ENCODE assay signal across 8 cellular contexts in genomic region chr2:55048514-55048924, GRCh38. TPM values are rescaled to one million over a fixed set of nuclear protein-coding genes. Genes with fewer than 3 reads are reported as not detected.
DNase-seq lines count a peak whose midpoint lies in the region; ATAC-seq and TF ChIP-seq lines count a peak whose summit lies in the region.

No MANE protein-coding gene starts in this region.

- no CpG with 5 or more reads among the region's 11 CpGs for WGBS in IMR-90 (ENCODE audit: extremely low coverage in 2 of 2, insufficient read length in 1 of 2), 2 experiments
- no CpG with 5 or more reads among the region's 11 CpGs for WGBS in trophoblast cell (ENCODE audit: extremely low coverage, insufficient coverage, insufficient read length)

- ATAC-seq in IMR-90 (ENCODE audit: low read depth) = no peak

- H3K79me1 ChIP-seq in IMR-90 (ENCODE audit: low read depth in 1 of 2, low read length in 2 of 2) = peaks cover 0 to 14% of the 10 kb centered on the region in 2 experiments; a peak in 2 of 4 replicates
- peaks cover 19% of the 10 kb centered on the region for H3K79me1 ChIP-seq in trophoblast cell (ENCODE audit: low read length)

- peak overlapping the region; percentile 70 for H3K4me3 ChIP-seq in IMR-90 (ENCODE audit: insufficient read depth, low read depth, low read length)
- peak overlapping the region; percentile 97 for H3K4me3 ChIP-seq in fibroblast of the aortic adventitia (ENCODE audit: low read depth, low read length)
- peak overlapping the region; percentile 98 for H3K4me3 ChIP-seq in trophoblast cell (ENCODE audit: low read depth, low read length)

- H3K56ac ChIP-seq in IMR-90 (ENCODE audit: extremely low read depth, insufficient read depth, low read length) = peak overlapping the region; percentile 98

- no peak overlapping the region for H2BK20ac ChIP-seq in IMR-90 (ENCODE audit: low read depth, low read length)

- H3K79me2 ChIP-seq in trophoblast cell (ENCODE audit: control insufficient read depth, insufficient read depth, low read length, poor library complexity) = peaks cover 27% of the 10 kb centered on the region

- TF ChIP-seq POLR2A in IMR-90 (IDR thresholded peaks at IDR 0.05; ENCODE audit: low read depth, low read length) = no peak

- H3K18ac ChIP-seq in IMR-90 (ENCODE audit: low read depth, low read length) (peak overlapping the region; percentile 58), trophoblast cell (ENCODE audit: low read length) (no peak overlapping the region)

- H3K4ac ChIP-seq in IMR-90 (ENCODE audit: low read depth, low read length) = peak overlapping the region; percentile 94
- peak overlapping the region; percentile 100 for H3K4ac ChIP-seq in trophoblast cell (ENCODE audit: low read depth, low read length)

- H3K23ac ChIP-seq in IMR-90 (ENCODE audit: low read depth, low read length) = peak overlapping the region; percentile 93
- H3K23ac ChIP-seq in trophoblast cell (ENCODE audit: low read length) = no peak overlapping the region

- TF ChIP-seq CTCF in IMR-90 (conservative IDR thresholded peaks at IDR 0.05; ENCODE audit: low read depth, low read length) (no peak), VCaP (conservative IDR thresholded peaks at IDR 0.05) (no peak), fibroblast of the aortic adventitia (IDR thresholded peaks at IDR 0.05; ENCODE audit: insufficient read depth, low read length) (peak; percentile 29), GM10248 (IDR thresholded peaks at IDR 0.05; ENCODE audit: control extremely low read depth, extremely low read depth, low read depth, missing control alignments) (no peak)

- H4K91ac ChIP-seq in IMR-90 (ENCODE audit: insufficient read depth, low read depth, low read length) (peak overlapping the region; percentile 88), trophoblast cell (ENCODE audit: low read depth, low read length) (peak overlapping the region; percentile 98)

- peak overlapping the region; percentile 94 for H3K14ac ChIP-seq in IMR-90 (replicated peaks; ENCODE audit: low read depth, low read length)
- peak overlapping the region; percentile 97 for H3K14ac ChIP-seq in trophoblast cell (ENCODE audit: low read length)

- H4K12ac ChIP-seq in trophoblast cell (ENCODE audit: low read depth, low read length) = no peak overlapping the region

- H2AK9ac ChIP-seq in IMR-90 (replicated peaks; ENCODE audit: low read depth, low read length, poor library complexity) = peak overlapping the region; percentile 99

- no peak overlapping the region for H2BK12ac ChIP-seq in trophoblast cell (ENCODE audit: low read length)

- H2BK5ac ChIP-seq in IMR-90 (ENCODE audit: low read depth, low read length, poor library complexity, severe bottlenecking) (peak overlapping the region; percentile 94), trophoblast cell (ENCODE audit: low read depth, low read length, poor library complexity) (peak overlapping the region; percentile 93)

- H4K20me1 ChIP-seq in IMR-90 (ENCODE audit: insufficient read depth, low read length) = peaks cover 63% of the 10 kb centered on the region

- H3K9me1 ChIP-seq in IMR-90 (ENCODE audit: insufficient read depth, low read length) = peaks cover 11% of the 10 kb centered on the region

- H3K36me3 ChIP-seq in IMR-90 (ENCODE audit: control insufficient read depth, insufficient read depth, low read length) = peaks cover 4% of the 10 kb centered on the region
- H3K36me3 ChIP-seq in trophoblast cell (ENCODE audit: control insufficient read depth in 1 of 2, insufficient read depth in 2 of 2, low read length in 2 of 2) = no peaks in the 10 kb centered on the region

- H2BK120ac ChIP-seq in IMR-90 (ENCODE audit: low read depth, low read length) = peak overlapping the region; percentile 75
- peak overlapping the region; percentile 65 for H2BK120ac ChIP-seq in trophoblast cell (ENCODE audit: insufficient read depth, low read length, poor library complexity)

- BruUV-seq in IMR-90 (replicated peaks; lab: Mats Ljungman, UMichigan) = TSS peak; percentile 5

- H3K4me2 ChIP-seq in IMR-90 (ENCODE audit: low read depth, low read length) (peak overlapping the region; percentile 34), trophoblast cell (ENCODE audit: low read length) (peak overlapping the region; percentile 82)

- POLR2A ChIA-PET in IMR-90 (lab: Charles Lee; ENCODE audit: unreplicated experiment) (interaction anchor here (1.2 to 1.8 kb wide), 5 partner anchors 53 to 125 kb away, joined by 5 to 7 read pairs (median 6); no protein-coding TSS in a partner anchor), GM10248 (lab: Yijun Ruan, JAX) (interaction anchor here (0.8 to 1.5 kb wide), 3 partner anchors 16 to 30 kb away, joined by 3 to 5 read pairs (median 4); no protein-coding TSS in a partner anchor)

- no peak for TF ChIP-seq RAD21 in IMR-90 (IDR thresholded peaks at IDR 0.05; ENCODE audit: low read length)

- in situ Hi-C loops in IMR-90 (cut with MboI; ENCODE audit: low sequenced_read_pairs) = loop anchor here (5.0 kb wide), 1 partner anchor 119 kb away; no protein-coding TSS in a partner anchor

- dilution Hi-C loops in IMR-90 (cut with HindIII; ENCODE audit: low sequenced_read_pairs, unreplicated experiment) = no loop called here

- H2AK5ac ChIP-seq in IMR-90 (ENCODE audit: low read depth, low read length) = peak overlapping the region; percentile 76
- H2AK5ac ChIP-seq in trophoblast cell (ENCODE audit: low read length) = peak overlapping the region; percentile 98

- intact Hi-C loops in IMR-90 (cut with micrococcal nuclease) = loop anchor here (2.0 to 10.0 kb wide), 3 partner anchors 61 to 324 kb away; partner anchors contain the start of genes CLHC1, EML6 and RPS27A

- H4K8ac ChIP-seq in IMR-90 (ENCODE audit: low read depth in 2 of 2, low read length in 2 of 2) (peak overlapping the region; percentile 81 to 89; a peak in 3 of 4 replicates), trophoblast cell (ENCODE audit: low read depth, low read length) (peak overlapping the region; percentile 90)

- DNase-seq in NCI-H146 (lab: John Stamatoyannopoulos, UW) (peak; percentile 8), NCI-H146 treated with DMSO at 0.1 percent for 48 hours (lab: John Stamatoyannopoulos, UW; ENCODE audit: unreplicated experiment) (no peak), IMR-90 (peak; percentile 45), fibroblast of the aortic adventitia (ENCODE audit: low read depth) (peak; percentile 66), trophoblast cell (peak; percentile 43 to 74), activated gamma-delta T cell (lab: John Stamatoyannopoulos, UW) (no peak), GM10248 (ENCODE audit: extremely low spot score) (no peak)

- 0 out of 3 replicates have a peak overlapping the region, but pooled peaks have one; percentile 3 for H2BK15ac ChIP-seq in IMR-90 (ENCODE audit: low read depth, low read length)

- H3K9ac ChIP-seq in IMR-90 (ENCODE audit: low read depth, low read length) (peak overlapping the region; percentile 97), trophoblast cell (ENCODE audit: low read length) (peak overlapping the region; percentile 97)

- H3K27ac ChIP-seq in IMR-90 (ENCODE audit: insufficient read depth, low read length) (peak overlapping the region; percentile 95), VCaP (peak overlapping the region; percentile 97), trophoblast cell (ENCODE audit: low read depth, low read length) (peak overlapping the region; percentile 86)

- H3K27me3 ChIP-seq in IMR-90 (ENCODE audit: control insufficient read depth, insufficient read depth, low read length) (no peaks in the 10 kb centered on the region), trophoblast cell (ENCODE audit: insufficient read depth, low read length) (no peaks in the 10 kb centered on the region)

- no peaks in the 10 kb centered on the region for H3K9me3 ChIP-seq in IMR-90 (ENCODE audit: control insufficient read depth, insufficient read depth, low read length)
- no peaks in the 10 kb centered on the region for H3K9me3 ChIP-seq in trophoblast cell (ENCODE audit: insufficient read depth, low read depth, low read length)

- CTCF ChIA-PET in IMR-90 (lab: Yijun Ruan, JAX) (interaction anchor here (0.6 to 3.3 kb wide), 16 partner anchors 30 to 978 kb away, joined by 3 to 26 read pairs (median 4); no protein-coding TSS in a partner anchor), GM10248 (lab: Yijun Ruan, JAX) (interaction anchor here (0.7 to 2.9 kb wide), 27 partner anchors 8 to 210 kb away, joined by 3 to 17 read pairs (median 4); no protein-coding TSS in a partner anchor)

- peak overlapping the region; percentile 21; the same call in 1 of the 2 replicates for H4K5ac ChIP-seq in IMR-90 (ENCODE audit: low read depth, low read length)

- H3K4me1 ChIP-seq in IMR-90 (ENCODE audit: control insufficient read depth, insufficient read depth, low read length) = no peaks in the 10 kb centered on the region; the same call in 1 of the 2 replicates
- H3K4me1 ChIP-seq in trophoblast cell (ENCODE audit: control insufficient read depth in 1 of 2, insufficient read depth in 2 of 2, low read length in 2 of 2) = peaks cover 4% of the 10 kb centered on the region in 2 experiments

- no peak overlapping the region for H2AFZ ChIP-seq in IMR-90 (replicated peaks; ENCODE audit: low read length, poor library complexity)
- no peak overlapping the region for H2AFZ ChIP-seq in trophoblast cell (ENCODE audit: insufficient read depth, low read length, poor library complexity)

TF ChIP-seq in IMR-90, 13 proteins besides CTCF, POLR2A, EP300 and RAD21:
- peak; percentile 66 for TF ChIP-seq BHLHE40 (IDR thresholded peaks at IDR 0.05; ENCODE audit: low read depth, low read length)
- no peak for TF ChIP-seq RCOR1 (IDR thresholded peaks at IDR 0.05; ENCODE audit: insufficient replicate concordance, low read length)
- TF ChIP-seq, protein P1, sequence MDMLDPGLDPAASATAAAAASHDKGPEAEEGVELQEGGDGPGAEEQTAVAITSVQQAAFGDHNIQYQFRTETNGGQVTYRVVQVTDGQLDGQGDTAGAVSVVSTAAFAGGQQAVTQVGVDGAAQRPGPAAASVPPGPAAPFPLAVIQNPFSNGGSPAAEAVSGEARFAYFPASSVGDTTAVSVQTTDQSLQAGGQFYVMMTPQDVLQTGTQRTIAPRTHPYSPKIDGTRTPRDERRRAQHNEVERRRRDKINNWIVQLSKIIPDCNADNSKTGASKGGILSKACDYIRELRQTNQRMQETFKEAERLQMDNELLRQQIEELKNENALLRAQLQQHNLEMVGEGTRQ (IDR thresholded peaks at IDR 0.05; ENCODE audit: low read depth, low read length) = peak; percentile 72
- no peak for TF ChIP-seq MAZ (IDR thresholded peaks at IDR 0.05; ENCODE audit: borderline replicate concordance, low read depth, low read length)
- no peak for TF ChIP-seq SMC3 (IDR thresholded peaks at IDR 0.05; ENCODE audit: low read depth, low read length)

RNA-seq across cellular contexts. Expression of gene RTN4, which starts 1.7 kb away (rescaled TPM):
- total RNA-seq in IMR-90 (2012; rRNA removed) (77.8 and 216 TPM in 2 replicates), fibroblast of the aortic adventitia (ENCODE audit: low replicate concordance) (357 and 1,117 TPM in 2 replicates)
- polyA plus RNA-seq in IMR-90 (2012; rRNA removed) = 466 and 588 TPM in 2 replicates
- polyA plus RNA-seq in IMR-90 (2012; cell fraction: cytosol; rRNA removed) = 457 and 1,011 TPM in 2 replicates
- polyA plus RNA-seq in IMR-90 (2012; cell fraction: nucleus; rRNA removed; ENCODE audit: low replicate concordance) = 258 and 509 TPM in 2 replicates
- 687 and 700 TPM in 2 replicates for polyA plus RNA-seq in trophoblast cell (2013)

Comparison
In these comparisons a context has a peak if more than half of its experiments do, and no peak if none do; other contexts are left out.
1. DNase-seq: peak in NCI-H146 (single experiment), IMR-90 (single experiment), fibroblast of the aortic adventitia (single experiment) and trophoblast cell (2 of 2); none in NCI-H146 treated with DMSO at 0.1 percent for 48 hours (single experiment), activated gamma-delta T cell (single experiment) and GM10248 (single experiment).
2. Peak in every context shown above with its lines, with median percentiles within 50 percentile points of each other: H3K27ac ChIP-seq and H3K4me3 ChIP-seq.